ENCODE assay signal across 1 cellular context in the genomic region with DNA sequence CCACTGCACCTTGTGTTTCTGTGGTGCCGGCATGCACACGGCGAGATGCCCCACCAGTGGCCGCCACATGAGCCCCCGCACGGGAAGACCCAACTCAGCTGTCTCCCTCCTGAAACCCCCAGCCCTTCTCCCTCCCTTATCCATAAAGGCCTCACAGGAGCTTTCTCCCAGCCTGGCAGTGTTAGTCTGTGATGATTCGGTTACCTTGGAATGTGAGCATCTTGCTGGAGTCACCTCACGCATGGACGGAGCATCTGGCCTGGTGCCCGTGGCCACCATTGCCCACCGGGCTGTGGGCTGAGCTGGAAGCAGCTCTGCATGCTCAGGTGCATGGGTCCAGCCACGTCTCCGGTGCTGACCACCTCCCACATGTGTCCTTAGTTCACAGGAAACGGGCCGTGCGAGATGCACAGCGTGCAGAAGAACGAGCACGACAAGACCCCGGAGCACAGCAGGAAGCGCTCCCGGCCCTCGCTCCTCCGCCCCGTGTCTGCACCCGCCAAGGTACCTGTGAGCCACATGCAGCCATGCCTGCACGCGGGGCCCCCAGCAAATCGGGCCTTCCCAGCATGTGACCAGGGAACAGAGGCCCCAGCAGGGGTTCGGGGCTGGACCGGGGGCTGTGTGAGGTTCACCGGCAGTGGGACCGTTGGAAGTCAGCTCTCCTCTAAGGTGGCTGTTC.
TF ChIP-seq lines count a peak whose summit lies in the region.

No MANE protein-coding gene starts in this region.

TF ChIP-seq in SK-N-SH treated with all-trans-retinoic acid at 6 μM for 48 hours, 23 proteins besides CTCF, POLR2A, EP300 and RAD21 (continued from another document):
- TF ChIP-seq TSHZ2 (CRISPR knock-in tag; IDR thresholded peaks at IDR 0.05), result no peak
